ENCODE assay signal across 10 cellular contexts in genomic region chr11:46345881-46346484, GRCh38. TPM values are rescaled to one million over a fixed set of nuclear protein-coding genes. Genes with fewer than 3 reads are reported as not detected.
A peak's percentile ranks its signal among the peaks of the same experiment; 100 is the strongest.
DNase-seq lines count a peak whose midpoint lies in the region; ATAC-seq and TF ChIP-seq lines count a peak whose summit lies in the region.
"Had no signal": no experiment of that assay in that cellular context is flagged by ENCODE, and none has a peak within 500 bp of the region (broad histone marks: within the 10 kb centered on the region; RNA-seq: fewer than 3 reads in every experiment).

No MANE protein-coding gene starts in this region.

- peaks cover 35 to 79% of the 10 kb centered on the region in 2 donors for H3K4me1 ChIP-seq in naive thymus-derived CD4-positive, alpha-beta T cell (ENCODE audit: control insufficient read depth in 2 of 2, insufficient read depth in 2 of 2, low read length in 2 of 2)
- H3K4me1 ChIP-seq in PC-3 (ENCODE audit: insufficient read depth, low read length), result peaks cover 12% of the 10 kb centered on the region

- H3K4me3 Mint-ChIP-seq in brain, result peak overlapping the region in 4 of 5 experiments; percentile 78 to 86 (median 80)
- H3K4me3 Mint-ChIP-seq in naive thymus-derived CD4-positive, alpha-beta T cell, result peak overlapping the region; percentile 83 to 96 (median 92)

- no peaks in the 10 kb centered on the region for H3F3A ChIP-seq in PC-3 (ENCODE audit: low read length, unreplicated experiment)

- peaks cover 32% of the 10 kb centered on the region for H3K79me2 ChIP-seq in PC-3 (ENCODE audit: low read length)

- in situ Hi-C loops in KBM-7 (cut with MboI; ENCODE audit: low pct_unique_long_range_greater_than_20kb, low sequenced_read_pairs), result no loop called here

- H3K4me2 ChIP-seq in PC-3 (ENCODE audit: low read length), result no peak overlapping the region

- H3K4me1 Mint-ChIP-seq in brain, result peaks cover 85% of the 10 kb centered on the region
- H3K4me1 Mint-ChIP-seq in naive thymus-derived CD4-positive, alpha-beta T cell, result peaks cover 61 to 85% (median 75%) of the 10 kb centered on the region in 7 donors

- H3K27me3 ChIP-seq in naive thymus-derived CD4-positive, alpha-beta T cell (ENCODE audit: control insufficient read depth in 2 of 2, insufficient read depth in 2 of 2, low read length in 2 of 2), result no peaks in the 10 kb centered on the region
- no peaks in the 10 kb centered on the region for H3K27me3 ChIP-seq in PC-3 (ENCODE audit: low read length)

- no peak overlapping the region; the same call in 1 of the 2 replicates for H2AFZ ChIP-seq in PC-3 (ENCODE audit: low read length)

- intact Hi-C loops in naive thymus-derived CD4-positive, alpha-beta T cell (cut with micrococcal nuclease), result loop anchor here (2.0 to 10.0 kb wide), 11 partner anchors 15 to 1209 kb away; partner anchors contain the start of genes ARFGAP2 (in 1 of the 2), ARHGAP1 (in 1 of the 2), ATG13 (in 1 of the 2) and CELF1 (in 1 of the 2)
- intact Hi-C loops in PC-3 (cut with micrococcal nuclease), result no loop called here
- intact Hi-C loops in left colon (cut with DNase I, micrococcal nuclease), result no loop called here

- POLR2A ChIA-PET in naive thymus-derived CD4-positive, alpha-beta T cell (lab: Charles Lee), result interaction anchor here (0.6 to 17.3 kb wide), 7 partner anchors 8 to 211 kb away, joined by 3 to 444 read pairs (median 3); no protein-coding TSS in a partner anchor
- POLR2A ChIA-PET in PC-3 (lab: Charles Lee; ENCODE audit: unreplicated experiment), result no interaction called here

- no peaks in the 10 kb centered on the region for H4K20me1 ChIP-seq in PC-3 (ENCODE audit: low read length)

- H3K9ac ChIP-seq in PC-3 (ENCODE audit: low read length), result no peak overlapping the region

- DNase-seq in AML-193 (lab: John Stamatoyannopoulos, UW) (peak; percentile 46 to 60), KBM-7 (peak; percentile 35), PC-3 (no peak), left colon (no peak)
- peak in 1 of 9 donors; percentile 56 for DNase-seq in naive thymus-derived CD4-positive, alpha-beta T cell
- DNase-seq: DND-41, NCI-H510A had no signal

- TF ChIP-seq CTCF in brain (conservative IDR thresholded peaks at IDR 0.05) (no peak), PC-3 (conservative IDR thresholded peaks at IDR 0.05; ENCODE audit: low read depth, low read length) (no peak)

- H3K9me3 Mint-ChIP-seq in brain, result peaks cover 0 to 2% (median 0%) of the 10 kb centered on the region in 5 experiments
- peaks cover 0 to 7% (median 0%) of the 10 kb centered on the region in 11 donors for H3K9me3 Mint-ChIP-seq in naive thymus-derived CD4-positive, alpha-beta T cell

- H3K36me3 ChIP-seq in naive thymus-derived CD4-positive, alpha-beta T cell (ENCODE audit: control insufficient read depth in 2 of 3, insufficient read depth in 3 of 3, low read length in 3 of 3), result peaks cover 0 to 10% (median 4%) of the 10 kb centered on the region in 3 experiments
- H3K36me3 ChIP-seq in PC-3 (ENCODE audit: low read depth, low read length), result no peaks in the 10 kb centered on the region

- H3K9me3 ChIP-seq in naive thymus-derived CD4-positive, alpha-beta T cell (ENCODE audit: control insufficient read depth in 2 of 3, low read length in 3 of 3), result no peaks in the 10 kb centered on the region
- no peaks in the 10 kb centered on the region for H3K9me3 ChIP-seq in PC-3 (ENCODE audit: low read length)

- H3K36me3 Mint-ChIP-seq in brain, result no peaks in the 10 kb centered on the region
- H3K36me3 Mint-ChIP-seq in naive thymus-derived CD4-positive, alpha-beta T cell, result peaks cover 0 to 13% (median 0%) of the 10 kb centered on the region in 5 donors

- ATAC-seq in naive thymus-derived CD4-positive, alpha-beta T cell, result no peak
- ATAC-seq in GM19395 (IDR thresholded peaks at IDR 0.05; ENCODE audit: unreplicated experiment), result no peak
- ATAC-seq in PC-3, result no peak
- no peak for ATAC-seq in left colon
- no peak for ATAC-seq in GM21367 (IDR thresholded peaks at IDR 0.05; ENCODE audit: unreplicated experiment)

- H3K27ac ChIP-seq in naive thymus-derived CD4-positive, alpha-beta T cell (ENCODE audit: low read depth, low read length), result peak overlapping the region; percentile 78
- H3K27ac ChIP-seq in PC-3 (ENCODE audit: low read length), result no peak overlapping the region

- no TSS peak for BruUV-seq in PC-3 (replicated peaks; lab: Mats Ljungman, UMichigan)

- no peaks in the 10 kb centered on the region for H3K9me2 ChIP-seq in PC-3 (replicated peaks; ENCODE audit: low read length)

- peak overlapping the region; percentile 68 for H3K4me3 ChIP-seq in naive thymus-derived CD4-positive, alpha-beta T cell (ENCODE audit: low read length)
- H3K4me3 ChIP-seq in PC-3 (ENCODE audit: low read length), result no peak overlapping the region

- peak overlapping the region; percentile 8 to 60 (median 20) for H3K27ac Mint-ChIP-seq in brain
- H3K27ac Mint-ChIP-seq in naive thymus-derived CD4-positive, alpha-beta T cell, result peak overlapping the region in 8 of 9 donors; percentile 82 to 93 (median 90)

- CTCF ChIA-PET in naive thymus-derived CD4-positive, alpha-beta T cell (lab: Charles Lee), result interaction anchor here (0.6 to 16.7 kb wide), 8 partner anchors 13 to 52 kb away, joined by 3 to 302 read pairs (median 4); no protein-coding TSS in a partner anchor
- CTCF ChIA-PET in PC-3 (lab: Charles Lee), result no interaction called here

- peaks cover 12% of the 10 kb centered on the region for H3K27me3 Mint-ChIP-seq in brain
- peaks cover 0 to 3% (median 0%) of the 10 kb centered on the region in 5 donors for H3K27me3 Mint-ChIP-seq in naive thymus-derived CD4-positive, alpha-beta T cell

RNA-seq across cellular contexts. Expression of gene DGKZ, which starts 1.3 kb away (rescaled TPM):
- polyA plus RNA-seq in brain (ENCODE audit: insufficient read depth, low read depth, low replicate concordance), result 98.9 TPM
- 100 to 1,000 TPM; 146 to 291 (median 263) TPM for total RNA-seq in naive thymus-derived CD4-positive, alpha-beta T cell
- polyA plus RNA-seq in naive thymus-derived CD4-positive, alpha-beta T cell, result 10 to 100 TPM; 41.5 to 70.5 TPM
- total RNA-seq in PC-3 (2014; rRNA removed), result 70.2 and 91.0 TPM in 2 replicates
- total RNA-seq in left colon, result 10 to 100 TPM; 44.9 to 47.9 TPM

RNA-seq across cellular contexts. Expression of gene MDK, which starts 35.5 kb away (rescaled TPM):
- 391 TPM for polyA plus RNA-seq in brain (ENCODE audit: insufficient read depth, low read depth, low replicate concordance)
- 10 to 100 TPM in 2 of 5 experiments, 1 to 10 TPM in 3; 4.9 to 13.5 (median 8.8) TPM for total RNA-seq in naive thymus-derived CD4-positive, alpha-beta T cell
- under 1 TPM in 1 of 2 donors, not detected in 1; 0.35 TPM for polyA plus RNA-seq in naive thymus-derived CD4-positive, alpha-beta T cell
- total RNA-seq in PC-3 (2014; rRNA removed) (184 and 232 TPM in 2 replicates), left colon (100 to 1,000 TPM; 136 to 195 TPM)

RNA-seq across cellular contexts. Expression of gene CHRM4, which starts 45.6 kb away (rescaled TPM):
- polyA plus RNA-seq in brain (ENCODE audit: insufficient read depth, low read depth, low replicate concordance), result 17.8 TPM
- 1 to 10 TPM in 2 of 5 experiments, under 1 TPM in 1, not detected in 2; 0.48 to 3.5 (median 3.1) TPM for total RNA-seq in naive thymus-derived CD4-positive, alpha-beta T cell
- under 1 TPM; 0.15 to 0.17 TPM for polyA plus RNA-seq in naive thymus-derived CD4-positive, alpha-beta T cell
- not detected in 2 replicates for total RNA-seq in PC-3 (2014; rRNA removed)
- 1 to 10 TPM in 1 of 2 donors, under 1 TPM in 1; 0.67 to 3.1 TPM for total RNA-seq in left colon

Comparison
In these comparisons a context has a peak if more than half of its experiments do, and no peak if none do; other contexts are left out.
1. DNase-seq: peak in AML-193 (2 of 2) and KBM-7 (single experiment); none in PC-3 (single experiment) and left colon (0 of 2).
2. RNA of gene MDK, which starts 35.5 kb away (total RNA-seq): 136 to 195 TPM in left colon and 184 to 232 TPM in PC-3; 4.9 to 13.5 TPM in naive thymus-derived CD4-positive, alpha-beta T cell; every median in the first group is over 4 times any median in the second.
3. intact Hi-C loops: an anchor here in naive thymus-derived CD4-positive, alpha-beta T cell (2.0 to 10.0 kb wide); none called in PC-3 and left colon.